ENCODE assay signal across 16 cellular contexts in genomic region chr16:19132898-19133297, GRCh38. TPM values are rescaled to one million over a fixed set of nuclear protein-coding genes. Genes with fewer than 3 reads are reported as not detected.
DNase-seq lines count a peak whose midpoint lies in the region; ATAC-seq, FAIRE-seq and TF ChIP-seq lines count a peak whose summit lies in the region.
"Had no signal": no experiment of that assay in that cellular context is flagged by ENCODE, and none has a peak within 500 bp of the region (broad histone marks: within the 10 kb centered on the region; RNA-seq: fewer than 3 reads in every experiment).

No MANE protein-coding gene starts in this region.

- no peak overlapping the region for H2BK5ac ChIP-seq in mesenchymal stem cell (ENCODE audit: low read depth, low read length, poor library complexity, severe bottlenecking)

- no peak overlapping the region for H3K4me2 ChIP-seq in HepG2 (ENCODE audit: low read depth, low read length)
- no peak overlapping the region for H3K4me2 ChIP-seq in mesenchymal stem cell (ENCODE audit: low read length, poor library complexity, severe bottlenecking)

- no peak overlapping the region for H2AK5ac ChIP-seq in mesenchymal stem cell (ENCODE audit: low read length, severe bottlenecking)

- H4K8ac ChIP-seq in mesenchymal stem cell (ENCODE audit: low read length): peak overlapping the region; percentile 78

- no peak overlapping the region for H3K9ac ChIP-seq in HepG2 (ENCODE audit: insufficient read depth, low read depth, low read length)
- no peak overlapping the region for H3K9ac ChIP-seq in mesenchymal stem cell (ENCODE audit: low read length)

- H3K4me3 ChIP-seq in HepG2 (replicated peaks in 1 of 3; ENCODE audit: insufficient read depth in 1 of 3, low read depth in 2 of 3, low read length in 3 of 3): no peak overlapping the region
- no peak overlapping the region for H3K4me3 ChIP-seq in right lobe of liver
- no peak overlapping the region for H3K4me3 ChIP-seq in mesenchymal stem cell (ENCODE audit: insufficient read depth in 1 of 2, low read depth in 1 of 2, low read length in 2 of 2)
- H3K4me3 ChIP-seq in thyroid gland (replicated peaks in 1 of 3): no peak overlapping the region
- H3K4me3 ChIP-seq: left lung had no signal

- peak overlapping the region; percentile 34 for H4K91ac ChIP-seq in mesenchymal stem cell (ENCODE audit: low read length)

- peak overlapping the region; percentile 90 to 95 for H2BK12ac ChIP-seq in mesenchymal stem cell (ENCODE audit: low read length in 2 of 2)

- H3K4ac ChIP-seq in mesenchymal stem cell (ENCODE audit: low read depth in 1 of 2, low read length in 2 of 2): peak overlapping the region; percentile 19 to 64

- TF ChIP-seq EP300 in HepG2 (IDR thresholded peaks at IDR 0.05; ENCODE audit: low read depth in 2 of 2, low read length in 2 of 2) (no peak), HepG2 (CRISPR knock-in tag; IDR thresholded peaks at IDR 0.05; ENCODE audit: borderline replicate concordance) (no peak)

- H3K79me2 ChIP-seq in HepG2 (ENCODE audit: insufficient read depth, low read length): no peaks in the 10 kb centered on the region

- no peaks in the 10 kb centered on the region for H3K79me1 ChIP-seq in mesenchymal stem cell (replicated peaks; ENCODE audit: low read length, poor library complexity, severe bottlenecking)

- TF ChIP-seq RAD21 in HepG2 (CRISPR knock-in tag; IDR thresholded peaks at IDR 0.05): no peak

- H3K36me3 ChIP-seq in HepG2 (replicated peaks in 1 of 2; ENCODE audit: control insufficient read depth in 1 of 2, insufficient read depth in 2 of 2, low read length in 2 of 2) (no peaks in the 10 kb centered on the region), right lobe of liver (no peaks in the 10 kb centered on the region), mesenchymal stem cell (ENCODE audit: control insufficient read depth in 1 of 2, insufficient read depth in 2 of 2, low read depth in 1 of 2, low read length in 2 of 2) (no peaks in the 10 kb centered on the region), thyroid gland (no peaks in the 10 kb centered on the region)
- H3K36me3 ChIP-seq: left lung had no signal

- no peak for ATAC-seq in HepG2
- no peak for ATAC-seq in right lobe of liver
- no peak for ATAC-seq in GM21526 (IDR thresholded peaks at IDR 0.05; ENCODE audit: low FRiP score, unreplicated experiment)
- ATAC-seq: left lung, natural killer cell, sciatic nerve had no signal

- no peak for FAIRE-seq in HepG2 (lab: Jason Lieb, UNC)

- in situ Hi-C loops in HepG2 (cut with HindIII; ENCODE audit: extremely low pct_ligation_motif_present, low pct_unique_long_range_greater_than_20kb): no loop called here

- no peak for TF ChIP-seq POLR2A in HepG2 (IDR thresholded peaks at IDR 0.05; ENCODE audit: insufficient read depth in 1 of 2, low read depth in 2 of 2, low read length in 2 of 2)
- no peak for TF ChIP-seq POLR2A in right lobe of liver (IDR thresholded peaks at IDR 0.05)
- no peak for TF ChIP-seq POLR2A in thyroid gland (IDR thresholded peaks at IDR 0.05)

- no TSS peak for BruUV-seq in HepG2 (replicated peaks; lab: Mats Ljungman, UMichigan)

- H3K9me3 ChIP-seq in HepG2 (ENCODE audit: low read length) (no peaks in the 10 kb centered on the region), right lobe of liver (no peaks in the 10 kb centered on the region), mesenchymal stem cell (ENCODE audit: control insufficient read depth, low read length) (no peaks in the 10 kb centered on the region), thyroid gland (no peaks in the 10 kb centered on the region)
- H3K9me3 ChIP-seq: left lung had no signal

- H2AFZ ChIP-seq in HepG2 (ENCODE audit: low read length): no peak overlapping the region
- H2AFZ ChIP-seq in mesenchymal stem cell (ENCODE audit: low read depth, low read length): no peak overlapping the region

- H3K14ac ChIP-seq in mesenchymal stem cell (ENCODE audit: low read length in 2 of 2): no peak overlapping the region

- intact Hi-C loops in HepG2 (cut with micrococcal nuclease; ENCODE audit: unreplicated experiment) (no loop called here), right lobe of liver (cut with DNase I) (no loop called here), thyroid gland (cut with DNase I) (no loop called here)

- H3K4me1 ChIP-seq in HepG2 (ENCODE audit: insufficient read depth, low read length): peaks cover 34% of the 10 kb centered on the region
- H3K4me1 ChIP-seq in right lobe of liver: peaks cover 0 to 19% (median 3%) of the 10 kb centered on the region in 4 donors
- peaks cover 17% of the 10 kb centered on the region for H3K4me1 ChIP-seq in mesenchymal stem cell (ENCODE audit: control insufficient read depth, insufficient read depth, low read depth, low read length)
- peaks cover 0 to 29% of the 10 kb centered on the region in 2 donors for H3K4me1 ChIP-seq in thyroid gland

- DNase-seq in HepG2 (ENCODE audit: low spot score) (no peak), right lobe of liver (no peak), NCI-H82 treated with DMSO at 0.1 percent for 48 hours (lab: John Stamatoyannopoulos, UW; ENCODE audit: unreplicated experiment) (peak; percentile 99), mesenchymal stem cell (peak; percentile 84), foreskin melanocyte (no peak), medulla oblongata (ENCODE audit: extremely low spot score) (no peak), thyroid gland (no peak)
- DNase-seq: activated effector memory CD4-positive, alpha-beta T cell treated with Interleukin-2 at 50 U/mL for 16 hours; left lung; natural killer cell; NCI-H2081; stimulated activated CD4-positive, alpha-beta T cell treated with anti-CD3 and anti-CD28 coated beads, Interleukin-4, amount 100 ng/mL, for 1 hour had no signal

- TF ChIP-seq CTCF in HepG2 (CRISPR knock-in tag; IDR thresholded peaks at IDR 0.05) (no peak), right lobe of liver (IDR thresholded peaks at IDR 0.05) (no peak), thyroid gland (IDR thresholded peaks at IDR 0.05) (no peak)

- POLR2A ChIA-PET in HepG2 (lab: Yijun Ruan, JAX): no interaction called here

- H3K18ac ChIP-seq in mesenchymal stem cell (ENCODE audit: low read depth in 1 of 2, low read length in 2 of 2): peak overlapping the region; percentile 26 to 77

- H3K27me3 ChIP-seq in HepG2 (ENCODE audit: control insufficient read depth in 1 of 2, insufficient read depth in 2 of 2, low read length in 2 of 2) (peaks cover 0 to 16% of the 10 kb centered on the region in 2 experiments; a peak in 3 of 5 replicates), right lobe of liver (no peaks in the 10 kb centered on the region), mesenchymal stem cell (ENCODE audit: control insufficient read depth in 1 of 2, insufficient read depth in 1 of 2, low read length in 2 of 2) (no peaks in the 10 kb centered on the region), thyroid gland (no peaks in the 10 kb centered on the region)
- H3K27me3 ChIP-seq: left lung had no signal

- H3K27ac ChIP-seq in HepG2 (ENCODE audit: extremely low read length, insufficient read depth, low read length) (no peak overlapping the region), right lobe of liver (peak overlapping the region in 1 of 3 donors; percentile 79), mesenchymal stem cell (ENCODE audit: low read length, poor library complexity, severe bottlenecking) (no peak overlapping the region), thyroid gland (peak overlapping the region in 1 of 3 donors; percentile 65)

- 51% methylated on average over 11 of the region's 11 CpGs for WGBS in HepG2 (ENCODE audit: low lambda C conversion rate)
- 73% methylated on average over 9 of the region's 11 CpGs for WGBS in right lobe of liver (ENCODE audit: insufficient coverage, low coverage, low lambda C conversion rate, missing lambda C conversion rate)
- 39% methylated on average over 11 of the region's 11 CpGs for WGBS in mesenchymal stem cell
- WGBS in thyroid gland, 2 donors: 81 to 86% methylated on average over 11 of the region's 11 CpGs

- H2BK120ac ChIP-seq in mesenchymal stem cell (ENCODE audit: low read depth, low read length): peak overlapping the region; percentile 58

- CTCF ChIA-PET in HepG2 (lab: Yijun Ruan, JAX; ENCODE audit: low intra/inter-chr PET ratio, low total read pairs): no interaction called here

- no peak overlapping the region for H3K23ac ChIP-seq in mesenchymal stem cell (ENCODE audit: low read length in 2 of 2)

- no peaks in the 10 kb centered on the region for H4K20me1 ChIP-seq in HepG2 (ENCODE audit: insufficient read depth, low read length)

- peak overlapping the region; percentile 26 for H2BK15ac ChIP-seq in mesenchymal stem cell (ENCODE audit: low read depth, poor library complexity, severe bottlenecking)

RNA-seq across cellular contexts. Expression of gene ITPRIPL2, which starts 19.1 kb away (rescaled TPM):
- total RNA-seq in HepG2 (2016; rRNA removed; fragmentation: Illumina TruSeq; extraction: Trizol): 11.7 and 12.6 TPM in 2 replicates
- total RNA-seq in HepG2 (2016; cell fraction: cytosol; rRNA removed; fragmentation: Illumina TruSeq; extraction: Trizol; ENCODE audit: low read depth): 1.3 and 1.4 TPM in 2 replicates
- 9.9 and 12.5 TPM in 2 replicates for total RNA-seq in HepG2 (2016; cell fraction: insoluble cytoplasmic fraction; rRNA removed; fragmentation: Illumina TruSeq; extraction: Trizol)
- total RNA-seq in HepG2 (2016; cell fraction: membrane; rRNA removed; fragmentation: Illumina TruSeq; extraction: Trizol): 6.5 and 6.9 TPM in 2 replicates
- 12.3 and 13.3 TPM in 2 replicates for total RNA-seq in HepG2 (2016; cell fraction: nucleus; rRNA removed; fragmentation: Illumina TruSeq; extraction: Trizol)
- 5.9 and 7.6 TPM in 2 replicates for polyA plus RNA-seq in HepG2 (2011; rRNA removed)
- 5.4 and 6.5 TPM in 2 replicates for polyA plus RNA-seq in HepG2 (2011; cell fraction: cytosol; rRNA removed)
- polyA plus RNA-seq in HepG2 (2011; cell fraction: nucleus; rRNA removed): 13.1 and 13.2 TPM in 2 replicates
- polyA plus RNA-seq in HepG2 (2012): 4.2 and 5.8 TPM in 2 replicates
- polyA plus RNA-seq in HepG2 (2016; cell fraction: cytosol; fragmentation: Illumina TruSeq; extraction: Trizol; ENCODE audit: low read depth): 0.55 and 0.58 TPM in 2 replicates
- 4.7 and 5.5 TPM in 2 replicates for polyA plus RNA-seq in HepG2 (2016; cell fraction: insoluble cytoplasmic fraction; fragmentation: Illumina TruSeq; extraction: Trizol; ENCODE audit: low read depth)
- 1.4 and 1.5 TPM in 2 replicates for polyA plus RNA-seq in HepG2 (2016; cell fraction: membrane; fragmentation: Illumina TruSeq; extraction: Trizol; ENCODE audit: low read depth)
- 10.7 and 12.0 TPM in 2 replicates for polyA plus RNA-seq in HepG2 (2016; cell fraction: nucleus; fragmentation: Illumina TruSeq; extraction: Trizol; ENCODE audit: insufficient read depth, low read depth)
- polyA minus RNA-seq in HepG2 (2011; rRNA and poly(A)+ RNA removed; ENCODE audit: low replicate concordance): 13.8 and 32.7 TPM in 2 replicates
- polyA minus RNA-seq in HepG2 (2011; cell fraction: cytosol; rRNA and poly(A)+ RNA removed): 17.7 TPM in 2 replicates
- polyA minus RNA-seq in HepG2 (2011; cell fraction: nucleus; rRNA and poly(A)+ RNA removed): 13.6 and 16.7 TPM in 2 replicates
- 10 to 100 TPM; 12.2 to 23.5 (median 17.7) TPM for total RNA-seq in right lobe of liver
- polyA plus RNA-seq in mesenchymal stem cell (2013, experiment 1 of 2): 33.8 TPM
- polyA plus RNA-seq in mesenchymal stem cell (2013, experiment 2 of 2): 33.2 TPM
- total RNA-seq in thyroid gland: 10 to 100 TPM; 34.2 to 47.0 (median 39.7) TPM

RNA-seq across cellular contexts. Expression of gene SYT17, which starts 35.1 kb away (rescaled TPM):
- total RNA-seq in HepG2 (2016; rRNA removed; fragmentation: Illumina TruSeq; extraction: Trizol): 0.14 TPM in 1 of 2 replicates, not detected in the other
- total RNA-seq in HepG2 (2016; cell fraction: cytosol; rRNA removed; fragmentation: Illumina TruSeq; extraction: Trizol; ENCODE audit: low read depth): not detected in 2 replicates
- not detected in 2 replicates for total RNA-seq in HepG2 (2016; cell fraction: insoluble cytoplasmic fraction; rRNA removed; fragmentation: Illumina TruSeq; extraction: Trizol)
- total RNA-seq in HepG2 (2016; cell fraction: membrane; rRNA removed; fragmentation: Illumina TruSeq; extraction: Trizol): not detected in 2 replicates
- 0.34 TPM in 1 of 2 replicates, not detected in the other for total RNA-seq in HepG2 (2016; cell fraction: nucleus; rRNA removed; fragmentation: Illumina TruSeq; extraction: Trizol)
- polyA plus RNA-seq in HepG2 (2011; rRNA removed): 0.44 and 0.85 TPM in 2 replicates
- polyA plus RNA-seq in HepG2 (2011; cell fraction: cytosol; rRNA removed): 0.12 and 0.22 TPM in 2 replicates
- polyA plus RNA-seq in HepG2 (2011; cell fraction: nucleus; rRNA removed): 0.50 and 1.0 TPM in 2 replicates
- 0.07 TPM in 1 of 2 replicates, not detected in the other for polyA plus RNA-seq in HepG2 (2012)
- 0.08 TPM in 1 of 2 replicates, not detected in the other for polyA plus RNA-seq in HepG2 (2016; cell fraction: cytosol; fragmentation: Illumina TruSeq; extraction: Trizol; ENCODE audit: low read depth)
- polyA plus RNA-seq in HepG2 (2016; cell fraction: insoluble cytoplasmic fraction; fragmentation: Illumina TruSeq; extraction: Trizol; ENCODE audit: low read depth): not detected in 2 replicates
- 0.16 TPM in 1 of 2 replicates, not detected in the other for polyA plus RNA-seq in HepG2 (2016; cell fraction: membrane; fragmentation: Illumina TruSeq; extraction: Trizol; ENCODE audit: low read depth)
- 0.67 TPM in 1 of 2 replicates, not detected in the other for polyA plus RNA-seq in HepG2 (2016; cell fraction: nucleus; fragmentation: Illumina TruSeq; extraction: Trizol; ENCODE audit: insufficient read depth, low read depth)
- 0.56 and 0.72 TPM in 2 replicates for polyA minus RNA-seq in HepG2 (2011; rRNA and poly(A)+ RNA removed; ENCODE audit: low replicate concordance)
- polyA minus RNA-seq in HepG2 (2011; cell fraction: cytosol; rRNA and poly(A)+ RNA removed): not detected in 2 replicates
- 0.13 and 1.1 TPM in 2 replicates for polyA minus RNA-seq in HepG2 (2011; cell fraction: nucleus; rRNA and poly(A)+ RNA removed)
- total RNA-seq in right lobe of liver: 10 to 100 TPM in 3 of 6 experiments, 1 to 10 TPM in 3; 8.2 to 14.1 (median 9.5) TPM
- polyA plus RNA-seq in mesenchymal stem cell (2013, experiment 1 of 2): 5.4 TPM
- 5.0 TPM for polyA plus RNA-seq in mesenchymal stem cell (2013, experiment 2 of 2)
- total RNA-seq in thyroid gland: 10 to 100 TPM in 1 of 4 donors, 1 to 10 TPM in 3; 2.8 to 17.2 (median 8.6) TPM
- total RNA-seq: activated CD8-positive, alpha-beta memory T cell treated with anti-CD3 and anti-CD28 coated beads for 36 hours had no signal
- polyA plus RNA-seq: fibroblast of lung had no signal

Comparison
In these comparisons a context has a peak if more than half of its experiments do, and no peak if none do; other contexts are left out.
1. DNase-seq: peak in NCI-H82 treated with DMSO at 0.1 percent for 48 hours (single experiment) and mesenchymal stem cell (single experiment); none in HepG2 (single experiment), right lobe of liver (0 of 3), foreskin melanocyte (single experiment), medulla oblongata (single experiment) and thyroid gland (0 of 2).